24 cellular contexts compared by ENCODE assay signal in genomic region chr21:41851090-41851790, GRCh38. TPM values are rescaled to one million over a fixed set of nuclear protein-coding genes. Genes with fewer than 3 reads are reported as not detected.
A peak's percentile ranks its signal among the peaks of the same experiment; 100 is the strongest.
DNase-seq lines count a peak whose midpoint lies in the region; ATAC-seq and TF ChIP-seq lines count a peak whose summit lies in the region.
"Had no signal": no experiment of that assay in that cellular context is flagged by ENCODE, and none has a peak within 500 bp of the region (broad histone marks: within the 10 kb centered on the region; RNA-seq: fewer than 3 reads in every experiment).

No MANE protein-coding gene starts in this region.

- H3K36me3 ChIP-seq in NT2/D1 (ENCODE audit: insufficient read depth, insufficient read length, low read length) (peaks cover 50% of the 10 kb centered on the region), upper lobe of right lung (peaks cover 20% of the 10 kb centered on the region), mammary epithelial cell (ENCODE audit: insufficient read depth, low read length) (no peaks in the 10 kb centered on the region)

- H3K27ac ChIP-seq in right cardiac atrium (ENCODE audit: low read length), result no peak overlapping the region
- no peak overlapping the region for H3K27ac ChIP-seq in upper lobe of right lung
- no peak overlapping the region for H3K27ac ChIP-seq in mammary epithelial cell (ENCODE audit: insufficient read depth, low read depth, low read length)
- H3K27ac ChIP-seq: gastrocnemius medialis, lower lobe of right lung, SK-N-MC, thyroid gland had no signal

- no peak for TF ChIP-seq CTCF in upper lobe of right lung (IDR thresholded peaks at IDR 0.05)
- TF ChIP-seq CTCF in mammary epithelial cell (conservative IDR thresholded peaks at IDR 0.05 in 1 of 2, IDR thresholded peaks at IDR 0.05 in 1 of 2; ENCODE audit: extremely low read depth in 1 of 2, insufficient read depth in 1 of 2, low read depth in 1 of 2, low read length in 2 of 2), result no peak

- no peaks in the 10 kb centered on the region for H3K4me1 ChIP-seq in right cardiac atrium (ENCODE audit: control insufficient read depth, insufficient read depth, low read length)
- peaks cover 14% of the 10 kb centered on the region for H3K4me1 ChIP-seq in NT2/D1 (ENCODE audit: insufficient read depth, insufficient read length)
- no peaks in the 10 kb centered on the region for H3K4me1 ChIP-seq in upper lobe of right lung
- no peaks in the 10 kb centered on the region for H3K4me1 ChIP-seq in mammary epithelial cell (ENCODE audit: insufficient read depth, low read length)
- H3K4me1 ChIP-seq: BE2C, gastrocnemius medialis, lower lobe of right lung, thyroid gland had no signal

- dilution Hi-C loops in mammary epithelial cell (cut with HindIII; ENCODE audit: low sequenced_read_pairs), result no loop called here

- H3K79me2 ChIP-seq in mammary epithelial cell (ENCODE audit: insufficient read depth, low read length), result no peaks in the 10 kb centered on the region

- BruUV-seq in mammary epithelial cell (replicated peaks; lab: Mats Ljungman, UMichigan), result no TSS peak

- 63% methylated on average over 23 of the region's 23 CpGs for WGBS in right cardiac atrium
- 94% methylated on average over 13 of the region's 23 CpGs for WGBS in mammary epithelial cell (ENCODE audit: low coverage, missing lambda C conversion rate)

- DNase-seq in right cardiac atrium (peak in 2 of 3 donors; percentile 44 to 70), cardiac septum (ENCODE audit: low spot score) (no peak), NCI-H1436 treated with DMSO at 0.1 percent for 48 hours (lab: John Stamatoyannopoulos, UW) (peak; percentile 32), NT2/D1 (ENCODE audit: low read depth, low spot score) (no peak), upper lobe of right lung (peak; percentile 46), OCI-M2 (lab: John Stamatoyannopoulos, UW; ENCODE audit: unreplicated experiment) (no peak), mammary epithelial cell (no peak)
- DNase-seq: activated CD4-positive, alpha-beta T cell treated with anti-CD3 and anti-CD28 coated beads for 48 hours; activated naive CD4-positive, alpha-beta T cell treated with anti-CD3 and anti-CD28 coated beads for 36 hours; activated T-cell treated with anti-CD3 and anti-CD28 coated beads, Interleukin-2, amount 50 U/mL, for 4 hours; amniotic stem cell; BE2C; Calu3; cortex of kidney; endodermal cell; gastrocnemius medialis; HCEC 1CT; lower lobe of right lung; NCI-H1930; NCI-H524; T-helper 2 cell; thyroid gland had no signal

- no peaks in the 10 kb centered on the region for H3K27me3 ChIP-seq in right cardiac atrium (ENCODE audit: control insufficient read depth, insufficient read depth)
- H3K27me3 ChIP-seq in NT2/D1 (ENCODE audit: insufficient read depth, insufficient read length), result no peaks in the 10 kb centered on the region
- H3K27me3 ChIP-seq in upper lobe of right lung, result no peaks in the 10 kb centered on the region
- no peaks in the 10 kb centered on the region for H3K27me3 ChIP-seq in mammary epithelial cell (ENCODE audit: insufficient read depth, low read length)
- H3K27me3 ChIP-seq: BE2C, gastrocnemius medialis, thyroid gland had no signal

- ATAC-seq in right cardiac atrium, result peak in 1 of 2 donors; percentile 48
- ATAC-seq in upper lobe of right lung, result no peak
- no peak for ATAC-seq in HG03280 (IDR thresholded peaks at IDR 0.05; ENCODE audit: unreplicated experiment)
- ATAC-seq: activated T-cell treated with anti-CD3 and anti-CD28 coated beads, Interleukin-2, amount 50 U/mL, for 4 hours; gastrocnemius medialis; lower lobe of right lung had no signal

- H3K9me3 ChIP-seq in right cardiac atrium (ENCODE audit: control insufficient read depth, low read length), result no peaks in the 10 kb centered on the region
- no peaks in the 10 kb centered on the region for H3K9me3 ChIP-seq in NT2/D1 (ENCODE audit: insufficient read depth, low read length)
- no peaks in the 10 kb centered on the region for H3K9me3 ChIP-seq in upper lobe of right lung
- H3K9me3 ChIP-seq in mammary epithelial cell (replicated peaks; ENCODE audit: insufficient read depth, low read length), result no peaks in the 10 kb centered on the region
- H3K9me3 ChIP-seq: BE2C, gastrocnemius medialis, lower lobe of right lung, thyroid gland had no signal

- peak overlapping the region; percentile 12 for H3K9ac ChIP-seq in NT2/D1 (ENCODE audit: insufficient read length, low read depth)
- H3K9ac ChIP-seq in mammary epithelial cell (ENCODE audit: insufficient read depth, low read length), result no peak overlapping the region

- H3K4me3 ChIP-seq in right cardiac atrium (ENCODE audit: low read length) (no peak overlapping the region), NT2/D1 (ENCODE audit: insufficient read length, low read depth) (no peak overlapping the region), upper lobe of right lung (no peak overlapping the region), mammary epithelial cell (replicated peaks in 1 of 3; ENCODE audit: insufficient read depth in 1 of 3, low read depth in 2 of 3, low read length in 3 of 3) (no peak overlapping the region)
- H3K4me3 ChIP-seq: gastrocnemius medialis, lower lobe of right lung, SK-N-MC, thyroid gland had no signal

- no peak overlapping the region for H3K4me2 ChIP-seq in mammary epithelial cell (ENCODE audit: insufficient read depth, low read depth, low read length)

- no peak overlapping the region for H2AFZ ChIP-seq in mammary epithelial cell (ENCODE audit: low read depth, low read length)

- intact Hi-C loops in right cardiac atrium (cut with DNase I) (no loop called here), cardiac septum (cut with DNase I) (no loop called here), upper lobe of right lung (cut with DNase I) (no loop called here), mammary epithelial cell (cut with micrococcal nuclease) (no loop called here)

- in situ Hi-C loops in mammary epithelial cell (cut with MboI; ENCODE audit: low sequenced_read_pairs in 2 of 2), result no loop called here

- H4K20me1 ChIP-seq in mammary epithelial cell (ENCODE audit: insufficient read depth, low read length), result no peaks in the 10 kb centered on the region

- CTCF ChIA-PET in mammary epithelial cell (lab: Charles Lee; ENCODE audit: low non-redundant PET), result no interaction called here

RNA-seq across cellular contexts. Expression of gene PRDM15, which starts 27.9 kb away (rescaled TPM):
- 1 to 10 TPM; 3.1 to 6.0 (median 4.0) TPM for total RNA-seq in right cardiac atrium
- polyA plus RNA-seq in right cardiac atrium, result 2.1 TPM
- total RNA-seq in cardiac septum, result 3.5 TPM
- total RNA-seq in upper lobe of right lung, result 7.4 TPM
- total RNA-seq in mammary epithelial cell, result 1 to 10 TPM; 7.2 to 8.1 TPM
- 5.8 TPM for polyA plus RNA-seq in mammary epithelial cell
- 29.5 TPM for polyA minus RNA-seq in mammary epithelial cell

Comparison
In these comparisons a context has a peak if more than half of its experiments do, and no peak if none do; other contexts are left out.
1. DNase-seq: peak in right cardiac atrium (2 of 3), NCI-H1436 treated with DMSO at 0.1 percent for 48 hours (single experiment) and upper lobe of right lung (single experiment); none in cardiac septum (single experiment), NT2/D1 (single experiment), OCI-M2 (single experiment) and mammary epithelial cell (single experiment).